Comparison of ENCODE assay signal across 8 cellular contexts in genomic region chr11:124739479-124740276, GRCh38. TPM values are rescaled to one million over a fixed set of nuclear protein-coding genes. Genes with fewer than 3 reads are reported as not detected.
DNase-seq lines count a peak whose midpoint lies in the region; TF ChIP-seq lines count a peak whose summit lies in the region.

NRGN (plus strand) TSS chr11:124739942; CDS start chr11:124740085, 143 bp downstream.

- H3K27ac ChIP-seq in stomach smooth muscle (ENCODE audit: low read length): no peak within 1 kb of the TSS

- peaks cover 26% of the 10 kb centered on the region for H3K4me1 ChIP-seq in neuron (ENCODE audit: insufficient read depth, low read length)
- H3K4me1 ChIP-seq in stomach smooth muscle (ENCODE audit: control insufficient read depth, insufficient read depth, low read length): peaks cover 15% of the 10 kb centered on the region

- no peak within 1 kb of the TSS for H3K9ac ChIP-seq in stomach smooth muscle (ENCODE audit: low read length in 2 of 2)

- H3K9me3 ChIP-seq in neuron (ENCODE audit: low read length) (no peaks in the 10 kb centered on the region), stomach smooth muscle (ENCODE audit: control insufficient read depth in 2 of 2, low read length in 2 of 2) (no peaks in the 10 kb centered on the region)

- DNase-seq in ELR (ENCODE audit: low read depth) (peak; percentile 93), H7 (peak; percentile 99), LoVo (ENCODE audit: low spot score) (peak; percentile 86), activated gamma-delta T cell treated with Interleukin-2 at 50 U/mL for 16 hours (peak; percentile 75), foreskin melanocyte (peak; percentile 76)

- peak within 1 kb of the TSS; percentile 77 for H2AFZ ChIP-seq in neuron (ENCODE audit: low read depth, low read length)

- H3K27me3 ChIP-seq in H7 (ENCODE audit: control insufficient read depth, insufficient read depth, low read length): peaks cover 86% of the 10 kb centered on the region
- H3K27me3 ChIP-seq in neuron (ENCODE audit: insufficient read depth, low read length): peaks cover 5% of the 10 kb centered on the region
- H3K27me3 ChIP-seq in stomach smooth muscle (ENCODE audit: control insufficient read depth in 1 of 2, insufficient read depth in 2 of 2, low read length in 2 of 2): peaks cover 47 to 50% of the 10 kb centered on the region in 2 donors

- peak; percentile 49 for TF ChIP-seq POLR2A in Raji (IDR thresholded peaks at IDR 0.05; ENCODE audit: insufficient read depth, low read depth, low read length)

- H3K4me3 ChIP-seq in H7 (ENCODE audit: insufficient read depth, low read depth, low read length): peak within 1 kb of the TSS; percentile 47
- H3K4me3 ChIP-seq in neuron (ENCODE audit: low read length): peak within 1 kb of the TSS; percentile 65
- peak within 1 kb of the TSS; percentile 58 to 68 for H3K4me3 ChIP-seq in stomach smooth muscle (ENCODE audit: low read length in 2 of 2)

- H3K36me3 ChIP-seq in H7 (replicated peaks; ENCODE audit: control insufficient read depth, insufficient read depth, low read length) (no peaks in the 10 kb centered on the region), neuron (ENCODE audit: insufficient read depth, low read length) (no peaks in the 10 kb centered on the region), stomach smooth muscle (ENCODE audit: control insufficient read depth in 2 of 2, insufficient read depth in 2 of 2, low read length in 2 of 2) (no peaks in the 10 kb centered on the region)

RNA-seq across cellular contexts. Expression of gene NRGN, which starts in this region (rescaled TPM):
- total RNA-seq in H7 (2014; rRNA removed; shearing (Covaris generic)): 0.80 and 0.85 TPM in 2 replicates

Comparison
In these comparisons a context has a peak if more than half of its experiments do, and no peak if none do; other contexts are left out.
1. Peak in DNase-seq and H3K4me3 ChIP-seq in H7; RNA of the gene not detected or under 1 TPM.